Comparison of ENCODE assay signal across 8 cellular contexts in genomic region chr4:6200922-6201362, GRCh38. TPM values are rescaled to one million over a fixed set of nuclear protein-coding genes. Genes with fewer than 3 reads are reported as not detected.
DNase-seq lines count a peak whose midpoint lies in the region; ATAC-seq, FAIRE-seq and TF ChIP-seq lines count a peak whose summit lies in the region.

No MANE protein-coding gene starts in this region.

- POLR2A ChIA-PET in IMR-90 (lab: Charles Lee; ENCODE audit: unreplicated experiment): interaction anchor here (0.6 kb wide), 1 partner anchor 10 kb away, joined by 8 read pairs; no protein-coding TSS in a partner anchor

- no peaks in the 10 kb centered on the region; the same call in 1 of the 2 replicates for H3K4me1 ChIP-seq in IMR-90 (ENCODE audit: control insufficient read depth, insufficient read depth, low read length)
- peaks cover 3% of the 10 kb centered on the region for H3K4me1 ChIP-seq in rectal smooth muscle tissue (ENCODE audit: control insufficient read depth, insufficient read depth, low read length)

- H2BK120ac ChIP-seq in IMR-90 (ENCODE audit: low read depth, low read length): no peak overlapping the region

- peaks cover 2% of the 10 kb centered on the region; the same call in 1 of the 2 replicates for H3K9me3 ChIP-seq in IMR-90 (ENCODE audit: control insufficient read depth, insufficient read depth, low read length)

- no peak for DNase-seq in IMR-90
- peak; percentile 2 for DNase-seq in bronchial epithelial cell (ENCODE audit: low read depth)
- no peak for DNase-seq in RKO (ENCODE audit: low spot score)
- no peak for DNase-seq in T-helper 9 cell

- no peaks in the 10 kb centered on the region for H4K20me1 ChIP-seq in IMR-90 (ENCODE audit: insufficient read depth, low read length)

- TF ChIP-seq CTCF in IMR-90 (conservative IDR thresholded peaks at IDR 0.05; ENCODE audit: low read depth, low read length): no peak
- TF ChIP-seq CTCF in bronchial epithelial cell (IDR thresholded peaks at IDR 0.05; ENCODE audit: insufficient read depth, low read length, severe bottlenecking): no peak

- no peak overlapping the region for H2BK5ac ChIP-seq in IMR-90 (ENCODE audit: low read depth, low read length, poor library complexity, severe bottlenecking)

- intact Hi-C loops in IMR-90 (cut with micrococcal nuclease): no loop called here

- H4K8ac ChIP-seq in IMR-90 (ENCODE audit: low read depth in 2 of 2, low read length in 2 of 2): no peak overlapping the region

- FAIRE-seq in bronchial epithelial cell (lab: Jason Lieb, UNC): no peak

- no TSS peak for BruUV-seq in IMR-90 (replicated peaks; lab: Mats Ljungman, UMichigan)

- H3K9ac ChIP-seq in IMR-90 (ENCODE audit: low read depth, low read length): no peak overlapping the region
- H3K9ac ChIP-seq in rectal smooth muscle tissue (ENCODE audit: low read length): no peak overlapping the region

- H3K27ac ChIP-seq in IMR-90 (ENCODE audit: insufficient read depth, low read length) (no peak overlapping the region), rectal smooth muscle tissue (ENCODE audit: low read depth, low read length) (no peak overlapping the region)

- H3K9me1 ChIP-seq in IMR-90 (ENCODE audit: insufficient read depth, low read length): no peaks in the 10 kb centered on the region

- H3K4ac ChIP-seq in IMR-90 (ENCODE audit: low read depth, low read length): no peak overlapping the region

- H2AK5ac ChIP-seq in IMR-90 (ENCODE audit: low read depth, low read length): no peak overlapping the region

- no peak overlapping the region for H4K5ac ChIP-seq in IMR-90 (ENCODE audit: low read depth, low read length)

- no peak overlapping the region for H3K4me3 ChIP-seq in IMR-90 (ENCODE audit: insufficient read depth, low read depth, low read length)
- no peak overlapping the region for H3K4me3 ChIP-seq in bronchial epithelial cell (ENCODE audit: low read depth, low read length)
- H3K4me3 ChIP-seq in rectal smooth muscle tissue (ENCODE audit: low read length): peak overlapping the region; percentile 38

- peak overlapping the region; percentile 61 for H2AK9ac ChIP-seq in IMR-90 (replicated peaks; ENCODE audit: low read depth, low read length, poor library complexity)

- TF ChIP-seq POLR2A in IMR-90 (IDR thresholded peaks at IDR 0.05; ENCODE audit: low read depth, low read length): no peak

- no peak overlapping the region for H4K91ac ChIP-seq in IMR-90 (ENCODE audit: insufficient read depth, low read depth, low read length)

- H3K23ac ChIP-seq in IMR-90 (ENCODE audit: low read depth, low read length): no peak overlapping the region

- H2AFZ ChIP-seq in IMR-90 (replicated peaks; ENCODE audit: low read length, poor library complexity): peak overlapping the region; percentile 75

- no peak for TF ChIP-seq RAD21 in IMR-90 (IDR thresholded peaks at IDR 0.05; ENCODE audit: low read length)

- H2BK15ac ChIP-seq in IMR-90 (ENCODE audit: low read depth, low read length): no peak overlapping the region

- in situ Hi-C loops in IMR-90 (cut with MboI; ENCODE audit: low sequenced_read_pairs): no loop called here

- H2BK20ac ChIP-seq in IMR-90 (ENCODE audit: low read depth, low read length): no peak overlapping the region

- 16% methylated on average over 9 of the region's 15 CpGs; no CpG with 5 or more reads in 1 of the 2 experiments for WGBS in IMR-90 (ENCODE audit: extremely low coverage in 2 of 2, insufficient read length in 1 of 2), 2 experiments

- dilution Hi-C loops in IMR-90 (cut with HindIII; ENCODE audit: low sequenced_read_pairs, unreplicated experiment): no loop called here

- H3K79me1 ChIP-seq in IMR-90 (ENCODE audit: low read depth in 1 of 2, low read length in 2 of 2): no peaks in the 10 kb centered on the region

- peaks cover 40% of the 10 kb centered on the region; the same call in 1 of the 2 replicates for H3K27me3 ChIP-seq in IMR-90 (ENCODE audit: control insufficient read depth, insufficient read depth, low read length)
- peaks cover 7% of the 10 kb centered on the region for H3K27me3 ChIP-seq in bronchial epithelial cell (ENCODE audit: control insufficient read depth, insufficient read depth, low read length)
- H3K27me3 ChIP-seq in rectal smooth muscle tissue (ENCODE audit: control insufficient read depth, insufficient read depth, low read length): peaks cover 12% of the 10 kb centered on the region

- ATAC-seq in GM19372 (IDR thresholded peaks at IDR 0.05; ENCODE audit: low read depth, unreplicated experiment) (peak; percentile 1), IMR-90 (ENCODE audit: low read depth) (no peak), GM18873 (IDR thresholded peaks at IDR 0.05; ENCODE audit: low FRiP score, unreplicated experiment) (no peak), GM21367 (IDR thresholded peaks at IDR 0.05; ENCODE audit: unreplicated experiment) (no peak)

- H3K36me3 ChIP-seq in IMR-90 (ENCODE audit: control insufficient read depth, insufficient read depth, low read length) (no peaks in the 10 kb centered on the region), bronchial epithelial cell (ENCODE audit: control insufficient read depth, insufficient read depth, low read length) (no peaks in the 10 kb centered on the region), rectal smooth muscle tissue (ENCODE audit: control insufficient read depth, insufficient read depth, low read length) (no peaks in the 10 kb centered on the region)

- H3K4me2 ChIP-seq in IMR-90 (ENCODE audit: low read depth, low read length): no peak overlapping the region

- CTCF ChIA-PET in IMR-90 (lab: Yijun Ruan, JAX): no interaction called here

- H3K56ac ChIP-seq in IMR-90 (ENCODE audit: extremely low read depth, insufficient read depth, low read length): no peak overlapping the region

- H3K18ac ChIP-seq in IMR-90 (ENCODE audit: low read depth, low read length): no peak overlapping the region

- no peak overlapping the region for H3K14ac ChIP-seq in IMR-90 (replicated peaks; ENCODE audit: low read depth, low read length)

TF ChIP-seq in IMR-90, 13 proteins besides CTCF, POLR2A, EP300 and RAD21:
- TF ChIP-seq BHLHE40 (IDR thresholded peaks at IDR 0.05; ENCODE audit: low read depth, low read length) (no peak), CEBPB (IDR thresholded peaks at IDR 0.05; ENCODE audit: low read depth, low read length) (no peak), SMC3 (IDR thresholded peaks at IDR 0.05; ENCODE audit: low read depth, low read length) (no peak), USF2 (IDR thresholded peaks at IDR 0.05; ENCODE audit: low read depth, low read length) (no peak), FOS (IDR thresholded peaks at IDR 0.05; ENCODE audit: low read depth, low read length) (no peak), NFE2L2 (IDR thresholded peaks at IDR 0.05; ENCODE audit: low read depth, low read length) (no peak), MAZ (IDR thresholded peaks at IDR 0.05; ENCODE audit: borderline replicate concordance, low read depth, low read length) (no peak), RCOR1 (IDR thresholded peaks at IDR 0.05; ENCODE audit: insufficient replicate concordance, low read length) (no peak), MXI1 (IDR thresholded peaks at IDR 0.05; ENCODE audit: borderline replicate concordance, low read depth, low read length) (no peak), ELK1 (IDR thresholded peaks at IDR 0.05; ENCODE audit: borderline replicate concordance, low read depth, low read length) (no peak), CHD1 (IDR thresholded peaks at IDR 0.05; ENCODE audit: low read depth, low read length) (no peak), MAFK (IDR thresholded peaks at IDR 0.05; ENCODE audit: low read depth, low read length) (no peak), RFX5 (IDR thresholded peaks at IDR 0.05; ENCODE audit: low read depth, low read length) (no peak)

RNA-seq across cellular contexts. Expression of gene JAKMIP1, which starts 0.6 kb away (rescaled TPM):
- not detected in 2 replicates for total RNA-seq in IMR-90 (2012; rRNA removed)
- not detected in 2 replicates for polyA plus RNA-seq in IMR-90 (2012; rRNA removed)
- not detected in 2 replicates for polyA plus RNA-seq in IMR-90 (2012; cell fraction: cytosol; rRNA removed)
- not detected in 2 replicates for polyA plus RNA-seq in IMR-90 (2012; cell fraction: nucleus; rRNA removed; ENCODE audit: low replicate concordance)
- total RNA-seq in bronchial epithelial cell: not detected in 2 replicates
